1 cellular context compared by ENCODE assay signal in the genomic region with DNA sequence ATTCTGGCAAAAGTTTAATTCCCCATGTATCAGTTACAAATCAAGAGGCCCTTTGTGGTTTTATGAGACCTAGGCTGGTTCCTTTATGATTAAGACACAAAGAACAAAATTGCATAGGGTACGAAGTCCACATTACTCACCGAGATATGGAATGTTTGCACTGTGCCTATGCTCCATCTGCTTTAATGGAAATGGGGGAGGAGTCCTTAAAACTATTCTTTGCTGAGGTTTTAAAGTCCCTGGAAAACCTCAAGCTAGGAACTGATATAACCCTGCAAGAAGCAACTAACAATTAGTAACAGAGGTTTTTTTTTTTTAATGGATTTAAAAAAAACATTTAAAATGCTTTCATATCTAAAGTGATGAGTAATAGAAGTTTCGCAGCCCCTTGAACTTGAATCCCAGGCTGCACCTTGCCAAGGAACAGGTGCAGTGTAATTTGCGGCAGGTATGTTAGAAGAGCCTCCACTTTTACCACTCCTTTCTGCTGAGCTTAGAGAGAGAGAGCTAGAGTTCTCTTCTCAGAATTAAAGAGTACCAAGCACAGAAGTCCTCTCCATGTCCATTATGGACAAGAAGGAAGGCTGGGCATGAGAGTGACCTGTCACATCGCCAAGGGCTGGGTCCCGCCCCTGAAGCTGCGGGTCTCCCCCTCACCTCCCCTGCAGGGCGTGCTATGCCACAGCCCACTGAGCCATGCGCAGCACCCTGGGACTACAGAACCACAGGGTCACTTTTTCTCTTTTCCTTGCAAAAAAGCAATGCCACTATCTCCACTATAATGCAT.
A peak's percentile ranks its signal among the peaks of the same experiment; 100 is the strongest.
TF ChIP-seq lines count a peak whose summit lies in the region.

No MANE protein-coding gene starts in this region.

TF ChIP-seq in HepG2, 621 proteins besides CTCF, POLR2A, EP300 and RAD21 (continued from another document and continues in another):
- TF ChIP-seq ZNF282 (IDR thresholded peaks at IDR 0.05; ENCODE audit: partially characterized antibody) (no peak), TBX2 (CRISPR knock-in tag; IDR thresholded peaks at IDR 0.05; ENCODE audit: borderline replicate concordance) (peak; percentile 37; the same call in 1 of the 2 replicates), ZNF772 (CRISPR knock-in tag; IDR thresholded peaks at IDR 0.05) (no peak; the same call in 1 of the 2 replicates), ZNF747 (CRISPR knock-in tag; IDR thresholded peaks at IDR 0.05; ENCODE audit: borderline replicate concordance) (no peak), ZNF333 (CRISPR knock-in tag; IDR thresholded peaks at IDR 0.05; ENCODE audit: borderline replicate concordance) (no peak), ZMYM4 (CRISPR knock-in tag; IDR thresholded peaks at IDR 0.05) (peak; percentile 44), NR2F6 (IDR thresholded peaks at IDR 0.05) (peak; percentile 46; the same call in 1 of the 2 replicates), NR2F6 (CRISPR knock-in tag; IDR thresholded peaks at IDR 0.05) (peak; percentile 70), HIVEP1 (CRISPR knock-in tag; IDR thresholded peaks at IDR 0.05) (no peak), ZNF572 (CRISPR knock-in tag; IDR thresholded peaks at IDR 0.05) (no peak), ZNF274 (CRISPR knock-in tag; IDR thresholded peaks at IDR 0.05) (no peak), CEBPB (IDR thresholded peaks at IDR 0.05; ENCODE audit: borderline replicate concordance, low read depth, low read length) (peak; percentile 88), ZFP36L2 (CRISPR knock-in tag; IDR thresholded peaks at IDR 0.05) (no peak), GABPA (IDR thresholded peaks at IDR 0.05; ENCODE audit: low read depth, low read length) (no peak), GABPA (CRISPR knock-in tag; IDR thresholded peaks at IDR 0.05; ENCODE audit: low read depth) (peak; percentile 31; the same call in 1 of the 2 replicates), ZNF569 (CRISPR knock-in tag; IDR thresholded peaks at IDR 0.05; ENCODE audit: borderline replicate concordance) (no peak), FOXJ3 (CRISPR knock-in tag; IDR thresholded peaks at IDR 0.05; ENCODE audit: borderline replicate concordance) (peak; percentile 58; the same call in 1 of the 2 replicates), HNRNPK (IDR thresholded peaks at IDR 0.05; ENCODE audit: low read depth, low read length, poor library complexity, severe bottlenecking) (no peak), PPARG (CRISPR knock-in tag; conservative IDR thresholded peaks at IDR 0.05) (peak; percentile 47; the same call in 1 of the 2 replicates), AGO2 (optimal IDR thresholded peaks at IDR 0.05; ENCODE audit: low read depth, low read length) (no peak), GABPB1 (CRISPR knock-in tag; IDR thresholded peaks at IDR 0.05) (no peak), MXI1 (IDR thresholded peaks at IDR 0.05; ENCODE audit: borderline replicate concordance, low read depth, low read length) (no peak), GZF1 (CRISPR knock-in tag; IDR thresholded peaks at IDR 0.05) (no peak)
- TF ChIP-seq, protein P1, sequence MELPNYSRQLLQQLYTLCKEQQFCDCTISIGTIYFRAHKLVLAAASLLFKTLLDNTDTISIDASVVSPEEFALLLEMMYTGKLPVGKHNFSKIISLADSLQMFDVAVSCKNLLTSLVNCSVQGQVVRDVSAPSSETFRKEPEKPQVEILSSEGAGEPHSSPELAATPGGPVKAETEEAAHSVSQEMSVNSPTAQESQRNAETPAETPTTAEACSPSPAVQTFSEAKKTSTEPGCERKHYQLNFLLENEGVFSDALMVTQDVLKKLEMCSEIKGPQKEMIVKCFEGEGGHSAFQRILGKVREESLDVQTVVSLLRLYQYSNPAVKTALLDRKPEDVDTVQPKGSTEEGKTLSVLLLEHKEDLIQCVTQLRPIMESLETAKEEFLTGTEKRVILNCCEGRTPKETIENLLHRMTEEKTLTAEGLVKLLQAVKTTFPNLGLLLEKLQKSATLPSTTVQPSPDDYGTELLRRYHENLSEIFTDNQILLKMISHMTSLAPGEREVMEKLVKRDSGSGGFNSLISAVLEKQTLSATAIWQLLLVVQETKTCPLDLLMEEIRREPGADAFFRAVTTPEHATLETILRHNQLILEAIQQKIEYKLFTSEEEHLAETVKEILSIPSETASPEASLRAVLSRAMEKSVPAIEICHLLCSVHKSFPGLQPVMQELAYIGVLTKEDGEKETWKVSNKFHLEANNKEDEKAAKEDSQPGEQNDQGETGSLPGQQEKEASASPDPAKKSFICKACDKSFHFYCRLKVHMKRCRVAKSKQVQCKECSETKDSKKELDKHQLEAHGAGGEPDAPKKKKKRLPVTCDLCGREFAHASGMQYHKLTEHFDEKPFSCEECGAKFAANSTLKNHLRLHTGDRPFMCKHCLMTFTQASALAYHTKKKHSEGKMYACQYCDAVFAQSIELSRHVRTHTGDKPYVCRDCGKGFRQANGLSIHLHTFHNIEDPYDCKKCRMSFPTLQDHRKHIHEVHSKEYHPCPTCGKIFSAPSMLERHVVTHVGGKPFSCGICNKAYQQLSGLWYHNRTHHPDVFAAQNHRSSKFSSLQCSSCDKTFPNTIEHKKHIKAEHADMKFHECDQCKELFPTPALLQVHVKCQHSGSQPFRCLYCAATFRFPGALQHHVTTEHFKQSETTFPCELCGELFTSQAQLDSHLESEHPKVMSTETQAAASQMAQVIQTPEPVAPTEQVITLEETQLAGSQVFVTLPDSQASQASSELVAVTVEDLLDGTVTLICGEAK (IDR thresholded peaks at IDR 0.05): no peak
- TF ChIP-seq, protein P1 (CRISPR knock-in tag; IDR thresholded peaks at IDR 0.05): no peak; the same call in 1 of the 2 replicates
- TF ChIP-seq, protein P2, sequence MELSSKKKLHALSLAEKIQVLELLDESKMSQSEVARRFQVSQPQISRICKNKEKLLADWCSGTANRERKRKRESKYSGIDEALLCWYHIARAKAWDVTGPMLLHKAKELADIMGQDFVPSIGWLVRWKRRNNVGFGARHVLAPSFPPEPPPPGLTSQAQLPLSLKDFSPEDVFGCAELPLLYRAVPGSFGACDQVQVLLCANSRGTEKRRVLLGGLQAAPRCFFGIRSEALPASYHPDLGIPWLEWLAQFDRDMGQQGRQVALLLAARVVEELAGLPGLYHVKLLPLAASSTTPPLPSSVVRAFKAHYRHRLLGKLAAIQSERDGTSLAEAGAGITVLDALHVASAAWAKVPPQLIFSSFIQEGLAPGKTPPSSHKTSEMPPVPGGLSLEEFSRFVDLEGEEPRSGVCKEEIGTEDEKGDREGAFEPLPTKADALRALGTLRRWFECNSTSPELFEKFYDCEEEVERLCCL (CRISPR knock-in tag; IDR thresholded peaks at IDR 0.05; ENCODE audit: borderline replicate concordance): no peak
- TF ChIP-seq, protein P3, sequence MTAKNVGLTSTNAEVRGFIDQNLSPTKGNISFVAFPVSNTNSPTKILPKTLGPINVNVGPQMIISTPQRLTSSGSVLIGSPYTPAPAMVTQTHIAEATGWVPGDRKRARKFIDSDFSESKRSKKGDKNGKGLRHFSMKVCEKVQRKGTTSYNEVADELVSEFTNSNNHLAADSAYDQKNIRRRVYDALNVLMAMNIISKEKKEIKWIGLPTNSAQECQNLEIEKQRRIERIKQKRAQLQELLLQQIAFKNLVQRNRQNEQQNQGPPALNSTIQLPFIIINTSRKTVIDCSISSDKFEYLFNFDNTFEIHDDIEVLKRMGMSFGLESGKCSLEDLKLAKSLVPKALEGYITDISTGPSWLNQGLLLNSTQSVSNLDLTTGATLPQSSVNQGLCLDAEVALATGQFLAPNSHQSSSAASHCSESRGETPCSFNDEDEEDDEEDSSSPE (CRISPR knock-in tag; IDR thresholded peaks at IDR 0.05): 0 out of 2 replicates have a peak, but pooled peaks have one; percentile 30
- TF ChIP-seq, protein P4, sequence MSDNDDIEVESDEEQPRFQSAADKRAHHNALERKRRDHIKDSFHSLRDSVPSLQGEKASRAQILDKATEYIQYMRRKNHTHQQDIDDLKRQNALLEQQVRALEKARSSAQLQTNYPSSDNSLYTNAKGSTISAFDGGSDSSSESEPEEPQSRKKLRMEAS (IDR thresholded peaks at IDR 0.05): no peak
- TF ChIP-seq, protein P5, sequence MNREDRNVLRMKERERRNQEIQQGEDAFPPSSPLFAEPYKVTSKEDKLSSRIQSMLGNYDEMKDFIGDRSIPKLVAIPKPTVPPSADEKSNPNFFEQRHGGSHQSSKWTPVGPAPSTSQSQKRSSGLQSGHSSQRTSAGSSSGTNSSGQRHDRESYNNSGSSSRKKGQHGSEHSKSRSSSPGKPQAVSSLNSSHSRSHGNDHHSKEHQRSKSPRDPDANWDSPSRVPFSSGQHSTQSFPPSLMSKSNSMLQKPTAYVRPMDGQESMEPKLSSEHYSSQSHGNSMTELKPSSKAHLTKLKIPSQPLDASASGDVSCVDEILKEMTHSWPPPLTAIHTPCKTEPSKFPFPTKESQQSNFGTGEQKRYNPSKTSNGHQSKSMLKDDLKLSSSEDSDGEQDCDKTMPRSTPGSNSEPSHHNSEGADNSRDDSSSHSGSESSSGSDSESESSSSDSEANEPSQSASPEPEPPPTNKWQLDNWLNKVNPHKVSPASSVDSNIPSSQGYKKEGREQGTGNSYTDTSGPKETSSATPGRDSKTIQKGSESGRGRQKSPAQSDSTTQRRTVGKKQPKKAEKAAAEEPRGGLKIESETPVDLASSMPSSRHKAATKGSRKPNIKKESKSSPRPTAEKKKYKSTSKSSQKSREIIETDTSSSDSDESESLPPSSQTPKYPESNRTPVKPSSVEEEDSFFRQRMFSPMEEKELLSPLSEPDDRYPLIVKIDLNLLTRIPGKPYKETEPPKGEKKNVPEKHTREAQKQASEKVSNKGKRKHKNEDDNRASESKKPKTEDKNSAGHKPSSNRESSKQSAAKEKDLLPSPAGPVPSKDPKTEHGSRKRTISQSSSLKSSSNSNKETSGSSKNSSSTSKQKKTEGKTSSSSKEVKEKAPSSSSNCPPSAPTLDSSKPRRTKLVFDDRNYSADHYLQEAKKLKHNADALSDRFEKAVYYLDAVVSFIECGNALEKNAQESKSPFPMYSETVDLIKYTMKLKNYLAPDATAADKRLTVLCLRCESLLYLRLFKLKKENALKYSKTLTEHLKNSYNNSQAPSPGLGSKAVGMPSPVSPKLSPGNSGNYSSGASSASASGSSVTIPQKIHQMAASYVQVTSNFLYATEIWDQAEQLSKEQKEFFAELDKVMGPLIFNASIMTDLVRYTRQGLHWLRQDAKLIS (CRISPR knock-in tag; IDR thresholded peaks at IDR 0.05): no peak
- TF ChIP-seq, protein P6, sequence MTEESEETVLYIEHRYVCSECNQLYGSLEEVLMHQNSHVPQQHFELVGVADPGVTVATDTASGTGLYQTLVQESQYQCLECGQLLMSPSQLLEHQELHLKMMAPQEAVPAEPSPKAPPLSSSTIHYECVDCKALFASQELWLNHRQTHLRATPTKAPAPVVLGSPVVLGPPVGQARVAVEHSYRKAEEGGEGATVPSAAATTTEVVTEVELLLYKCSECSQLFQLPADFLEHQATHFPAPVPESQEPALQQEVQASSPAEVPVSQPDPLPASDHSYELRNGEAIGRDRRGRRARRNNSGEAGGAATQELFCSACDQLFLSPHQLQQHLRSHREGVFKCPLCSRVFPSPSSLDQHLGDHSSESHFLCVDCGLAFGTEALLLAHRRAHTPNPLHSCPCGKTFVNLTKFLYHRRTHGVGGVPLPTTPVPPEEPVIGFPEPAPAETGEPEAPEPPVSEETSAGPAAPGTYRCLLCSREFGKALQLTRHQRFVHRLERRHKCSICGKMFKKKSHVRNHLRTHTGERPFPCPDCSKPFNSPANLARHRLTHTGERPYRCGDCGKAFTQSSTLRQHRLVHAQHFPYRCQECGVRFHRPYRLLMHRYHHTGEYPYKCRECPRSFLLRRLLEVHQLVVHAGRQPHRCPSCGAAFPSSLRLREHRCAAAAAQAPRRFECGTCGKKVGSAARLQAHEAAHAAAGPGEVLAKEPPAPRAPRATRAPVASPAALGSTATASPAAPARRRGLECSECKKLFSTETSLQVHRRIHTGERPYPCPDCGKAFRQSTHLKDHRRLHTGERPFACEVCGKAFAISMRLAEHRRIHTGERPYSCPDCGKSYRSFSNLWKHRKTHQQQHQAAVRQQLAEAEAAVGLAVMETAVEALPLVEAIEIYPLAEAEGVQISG (CRISPR knock-in tag; IDR thresholded peaks at IDR 0.05): no peak
- TF ChIP-seq, protein P7, sequence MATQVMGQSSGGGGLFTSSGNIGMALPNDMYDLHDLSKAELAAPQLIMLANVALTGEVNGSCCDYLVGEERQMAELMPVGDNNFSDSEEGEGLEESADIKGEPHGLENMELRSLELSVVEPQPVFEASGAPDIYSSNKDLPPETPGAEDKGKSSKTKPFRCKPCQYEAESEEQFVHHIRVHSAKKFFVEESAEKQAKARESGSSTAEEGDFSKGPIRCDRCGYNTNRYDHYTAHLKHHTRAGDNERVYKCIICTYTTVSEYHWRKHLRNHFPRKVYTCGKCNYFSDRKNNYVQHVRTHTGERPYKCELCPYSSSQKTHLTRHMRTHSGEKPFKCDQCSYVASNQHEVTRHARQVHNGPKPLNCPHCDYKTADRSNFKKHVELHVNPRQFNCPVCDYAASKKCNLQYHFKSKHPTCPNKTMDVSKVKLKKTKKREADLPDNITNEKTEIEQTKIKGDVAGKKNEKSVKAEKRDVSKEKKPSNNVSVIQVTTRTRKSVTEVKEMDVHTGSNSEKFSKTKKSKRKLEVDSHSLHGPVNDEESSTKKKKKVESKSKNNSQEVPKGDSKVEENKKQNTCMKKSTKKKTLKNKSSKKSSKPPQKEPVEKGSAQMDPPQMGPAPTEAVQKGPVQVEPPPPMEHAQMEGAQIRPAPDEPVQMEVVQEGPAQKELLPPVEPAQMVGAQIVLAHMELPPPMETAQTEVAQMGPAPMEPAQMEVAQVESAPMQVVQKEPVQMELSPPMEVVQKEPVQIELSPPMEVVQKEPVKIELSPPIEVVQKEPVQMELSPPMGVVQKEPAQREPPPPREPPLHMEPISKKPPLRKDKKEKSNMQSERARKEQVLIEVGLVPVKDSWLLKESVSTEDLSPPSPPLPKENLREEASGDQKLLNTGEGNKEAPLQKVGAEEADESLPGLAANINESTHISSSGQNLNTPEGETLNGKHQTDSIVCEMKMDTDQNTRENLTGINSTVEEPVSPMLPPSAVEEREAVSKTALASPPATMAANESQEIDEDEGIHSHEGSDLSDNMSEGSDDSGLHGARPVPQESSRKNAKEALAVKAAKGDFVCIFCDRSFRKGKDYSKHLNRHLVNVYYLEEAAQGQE (IDR thresholded peaks at IDR 0.05; ENCODE audit: borderline replicate concordance in 1 of 2, low read depth in 1 of 2, low read length in 2 of 2): 0 out of 4 replicates have a peak, but pooled peaks of 1 of the 2 experiments have one; percentile 24
